Comparison of ENCODE assay signal across 8 cellular contexts in genomic region chr3:149129326-149130123, GRCh38.
DNase-seq lines count a peak whose midpoint lies in the region; ATAC-seq lines count a peak whose summit lies in the region.

Gene HPS3 (plus strand): TSS chr3:149129638. CDS start chr3:149129724, 86 bp downstream.

- H3K4me3 ChIP-seq in BLaER1 treated with 17β-estradiol and CSF1 and Interleukin-3, amounts not matched to agents 10 nM and 100 nM = peak within 1 kb of the TSS; percentile 84 to 97 (median 88)

- peaks cover 23 to 35% (median 27%) of the 10 kb centered on the region in 10 experiments for H3K4me1 ChIP-seq in BLaER1 treated with 17β-estradiol and CSF1 and Interleukin-3, amounts not matched to agents 10 nM and 100 nM

- H3K9ac ChIP-seq in BLaER1 treated with 17β-estradiol and CSF1 and Interleukin-3, amounts not matched to agents 10 nM and 100 nM = peak within 1 kb of the TSS; percentile 78 to 87 (median 83)

- H3K9me3 ChIP-seq in BLaER1 treated with 17β-estradiol and CSF1 and Interleukin-3, amounts not matched to agents 10 nM and 100 nM (replicated peaks in 1 of 11) = peaks cover 0 to 12% (median 0%) of the 10 kb centered on the region in 11 experiments; a peak in 4 of 22 replicates

- no peaks in the 10 kb centered on the region for H3K27me3 ChIP-seq in BLaER1 treated with 17β-estradiol and CSF1 and Interleukin-3, amounts not matched to agents 10 nM and 100 nM
- no peaks in the 10 kb centered on the region for H3K27me3 ChIP-seq in layer of hippocampus (ENCODE audit: control insufficient read depth, insufficient read depth, low read length)

- H3K36me3 ChIP-seq in BLaER1 treated with 17β-estradiol and CSF1 and Interleukin-3, amounts not matched to agents 10 nM and 100 nM = peaks cover 0 to 22% (median 6%) of the 10 kb centered on the region in 11 experiments; a peak in 9 of 22 replicates

- peak within 1 kb of the TSS; percentile 72 to 93 (median 87) for H3K4me2 ChIP-seq in BLaER1 treated with 17β-estradiol and CSF1 and Interleukin-3, amounts not matched to agents 10 nM and 100 nM

- H3K27ac ChIP-seq in BLaER1 treated with 17β-estradiol and CSF1 and Interleukin-3, amounts not matched to agents 10 nM and 100 nM = peak within 1 kb of the TSS; percentile 64 to 87 (median 77)
- peak within 1 kb of the TSS; percentile 78 for H3K27ac ChIP-seq in cingulate gyrus (ENCODE audit: low read depth, low read length)
- H3K27ac ChIP-seq in layer of hippocampus (ENCODE audit: low read depth, low read length) = peak within 1 kb of the TSS; percentile 89

- peaks cover 0 to 30% (median 0%) of the 10 kb centered on the region in 11 experiments; a peak in 4 of 22 replicates for H4K20me1 ChIP-seq in BLaER1 treated with 17β-estradiol and CSF1 and Interleukin-3, amounts not matched to agents 10 nM and 100 nM

- peak; percentile 94 for ATAC-seq in GM19328 (IDR thresholded peaks at IDR 0.05; ENCODE audit: unreplicated experiment)
- peak; percentile 94 for ATAC-seq in HG03469 (IDR thresholded peaks at IDR 0.05; ENCODE audit: unreplicated experiment)

- DNase-seq in NCI-H524 treated with DMSO at 0.1 percent for 48 hours (lab: John Stamatoyannopoulos, UW) = peak; percentile 66
- DNase-seq in activated CD4-positive, alpha-beta T cell treated with anti-CD3 and anti-CD28 coated beads for 4 hours = peak; percentile 69 to 74
- DNase-seq in stimulated activated CD4-positive, alpha-beta T cell treated with anti-CD3 and anti-CD28 coated beads, Interleukin-1b, Interleukin-23, amount 100 ng/mL, for 4 hours (ENCODE audit: low read depth in 2 of 2) = peak; percentile 50 to 72

Comparison
In these comparisons a context has a peak if more than half of its experiments do, and no peak if none do; other contexts are left out.
1. Peak in every context shown above with its lines: DNase-seq, ATAC-seq, H3K4me3 ChIP-seq and H3K27ac ChIP-seq.